ENCODE assay signal across 34 cellular contexts in the genomic region with DNA sequence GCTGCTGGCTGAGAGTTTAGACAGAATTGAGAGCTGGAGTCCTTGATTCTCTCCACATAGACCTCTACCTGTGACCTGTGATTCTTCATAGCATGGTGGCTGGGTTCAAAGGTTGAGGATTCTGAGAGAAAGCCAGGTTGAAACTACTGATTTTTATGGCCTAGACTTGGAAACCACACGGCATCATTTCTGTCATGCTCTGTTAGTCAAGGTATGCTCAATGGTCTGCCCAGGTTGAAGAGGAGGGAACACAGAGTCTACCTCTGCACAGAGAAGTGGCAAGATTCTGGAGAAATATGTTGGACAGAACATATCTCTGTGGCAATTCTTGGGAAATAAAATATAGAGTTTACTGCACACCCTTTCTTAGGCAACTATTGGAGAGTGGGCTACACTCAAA. TPM values are rescaled to one million over a fixed set of nuclear protein-coding genes. Genes with fewer than 3 reads are reported as not detected.
"Had no signal": no experiment of that assay in that cellular context is flagged by ENCODE, and none has a peak within 500 bp of the region (broad histone marks: within the 10 kb centered on the region; RNA-seq: fewer than 3 reads in every experiment).

No MANE protein-coding gene starts in this region.

- H3K27me3 ChIP-seq: hepatocyte, left lung, right atrium auricular region, right lobe of liver, transverse colon, upper lobe of left lung, vagina had no signal

- H3K36me3 Mint-ChIP-seq: naive thymus-derived CD8-positive, alpha-beta T cell; stimulated activated memory B cell treated with anti-CD40 and anti-IgM and Interleukin-4, amounts not matched to agents 10 μg/mL and 1 μg/mL and 100 μg/mL, for 72 hours had no signal

- H3K4me3 ChIP-seq: hepatocyte, left lung, lower lobe of right lung, psoas muscle, right atrium auricular region, right lobe of liver, smooth muscle cell, transverse colon, upper lobe of left lung, vagina had no signal

- H3K36me3 ChIP-seq: left lung, lower lobe of right lung, right atrium auricular region, right lobe of liver, transverse colon, upper lobe of left lung, vagina had no signal

- DNase-seq: islet precursor cell; left cardiac atrium; left lung; lower lobe of right lung; mammary epithelial cell; mesenchymal stem cell; naive thymus-derived CD8-positive, alpha-beta T cell; nucleus accumbens; psoas muscle; right lobe of liver; stimulated activated CD4-positive, alpha-beta T cell treated with anti-CD3 and anti-CD28 coated beads, Interleukin-1b, Interleukin-23, amount 100 ng/mL, for 48 hours; stimulated activated CD4-positive, alpha-beta T cell treated with anti-CD3 and anti-CD28 coated beads, Interleukin-2, amount 100 ng/mL, for 48 hours; stimulated activated CD4-positive, alpha-beta T cell treated with anti-CD3 and anti-CD28 coated beads, Interleukin-4, amount 100 ng/mL, for 4 hours; stimulated activated CD8-positive, alpha-beta memory T cell treated with anti-CD3 and anti-CD28 coated beads, Interleukin-4, amount 100 ng/mL, for 48 hours; stimulated activated naive CD4-positive, alpha-beta T cell treated with Interleukin-2 at 50 U/mL for 16 hours; stimulated activated naive CD8-positive, alpha-beta T cell treated with anti-CD3 and anti-CD28 coated beads, Interleukin-15, amount 100 ng/mL, for 72 hours; substantia nigra; transverse colon; upper lobe of left lung had no signal

- H3K9me3 ChIP-seq: left lung, lower lobe of right lung, psoas muscle, right atrium auricular region, right lobe of liver, transverse colon, upper lobe of left lung, vagina had no signal

- H3K4me1 Mint-ChIP-seq: naive thymus-derived CD8-positive, alpha-beta T cell; nephron; neural crest cell; stimulated activated memory B cell treated with anti-CD40 and anti-IgM and Interleukin-4, amounts not matched to agents 10 μg/mL and 1 μg/mL and 100 μg/mL, for 72 hours; stimulated activated naive CD8-positive, alpha-beta T cell treated with anti-CD3 and anti-CD28 coated beads, Interleukin-15, amount 100 ng/mL, for 72 hours had no signal

- H3K4me3 Mint-ChIP-seq: naive thymus-derived CD8-positive, alpha-beta T cell; nephron; neural crest cell; stimulated activated memory B cell treated with anti-CD40 and anti-IgM and Interleukin-4, amounts not matched to agents 10 μg/mL and 1 μg/mL and 100 μg/mL, for 72 hours; stimulated activated naive CD8-positive, alpha-beta T cell treated with anti-CD3 and anti-CD28 coated beads, Interleukin-15, amount 100 ng/mL, for 72 hours had no signal

- H3K27me3 Mint-ChIP-seq: stimulated activated memory B cell treated with anti-CD40 and anti-IgM and Interleukin-4, amounts not matched to agents 10 μg/mL and 1 μg/mL and 100 μg/mL, for 72 hours; stimulated activated naive CD8-positive, alpha-beta T cell treated with anti-CD3 and anti-CD28 coated beads, Interleukin-15, amount 100 ng/mL, for 72 hours had no signal

- H3K27ac Mint-ChIP-seq: naive thymus-derived CD8-positive, alpha-beta T cell; nephron; stimulated activated memory B cell treated with anti-CD40 and anti-IgM and Interleukin-4, amounts not matched to agents 10 μg/mL and 1 μg/mL and 100 μg/mL, for 72 hours; stimulated activated naive CD8-positive, alpha-beta T cell treated with anti-CD3 and anti-CD28 coated beads, Interleukin-15, amount 100 ng/mL, for 72 hours had no signal

- H3K4me1 ChIP-seq: left lung, lower lobe of right lung, parathyroid adenoma, psoas muscle, right atrium auricular region, right lobe of liver, transverse colon, upper lobe of left lung, vagina had no signal

- H3K27ac ChIP-seq: hepatocyte, left lung, lower lobe of right lung, parathyroid adenoma, psoas muscle, right atrium auricular region, right lobe of liver, transverse colon, upper lobe of left lung, vagina had no signal

- H3K9me3 Mint-ChIP-seq: neural crest cell; stimulated activated memory B cell treated with anti-CD40 and anti-IgM and Interleukin-4, amounts not matched to agents 10 μg/mL and 1 μg/mL and 100 μg/mL, for 72 hours; stimulated activated naive CD8-positive, alpha-beta T cell treated with anti-CD3 and anti-CD28 coated beads, Interleukin-15, amount 100 ng/mL, for 72 hours had no signal

RNA-seq across cellular contexts. Expression of gene CXorf66, which starts 57.2 kb away (rescaled TPM):
- total RNA-seq: hepatocyte; kidney epithelial cell; left cardiac atrium; left lung; lower lobe of right lung; mammary epithelial cell; mucosa of gallbladder; naive thymus-derived CD8-positive, alpha-beta T cell; neural crest cell; osteocyte; posterior vena cava; psoas muscle; right atrium auricular region; skeletal muscle tissue; smooth muscle cell; temporal lobe; transverse colon; upper lobe of left lung; urinary bladder; vagina had no signal
